In the genomic region with DNA sequence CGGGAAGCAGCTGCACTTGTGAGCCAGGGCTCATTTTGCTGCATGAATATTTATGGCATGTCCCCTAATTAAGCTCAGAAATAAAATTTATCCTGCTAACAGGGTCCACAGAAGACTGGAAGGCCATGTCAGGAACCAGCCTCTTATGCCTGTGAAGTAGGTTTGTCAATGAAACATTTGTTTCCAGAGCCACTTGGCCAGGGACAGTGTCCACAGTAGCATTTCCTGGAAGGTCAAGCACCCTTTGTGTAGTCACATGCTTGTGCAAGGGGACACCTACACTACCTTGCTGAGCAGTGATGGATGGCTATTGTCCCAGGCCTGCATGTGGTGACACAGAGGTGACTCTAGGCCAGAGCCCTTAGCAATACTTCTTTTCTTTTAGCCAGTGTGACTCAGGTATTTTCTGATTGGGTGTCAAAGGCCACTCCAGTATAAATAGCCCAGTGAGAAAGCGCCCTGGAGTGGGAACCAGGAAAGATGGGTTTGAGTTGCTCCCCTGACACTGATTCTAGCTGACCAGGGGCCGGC, we compare ENCODE assay signal across 12 cellular contexts.
A peak's percentile ranks its signal among the peaks of the same experiment; 100 is the strongest.
DNase-seq lines count a peak whose midpoint lies in the region; ATAC-seq, FAIRE-seq and TF ChIP-seq lines count a peak whose summit lies in the region.
"Had no signal": no experiment of that assay in that cellular context is flagged by ENCODE, and none has a peak within 500 bp of the region (broad histone marks: within the 10 kb centered on the region; RNA-seq: fewer than 3 reads in every experiment).

No MANE protein-coding gene starts in this region.

- peak; percentile 14 for DNase-seq in A172 (ENCODE audit: low spot score)
- DNase-seq in HuH-7 (ENCODE audit: low spot score) = peak; percentile 91
- DNase-seq in bronchial epithelial cell (ENCODE audit: low read depth) = no peak
- no peak for DNase-seq in OCI-M2 (lab: John Stamatoyannopoulos, UW; ENCODE audit: unreplicated experiment)
- DNase-seq: activated CD4-positive, alpha-beta T cell treated with anti-CD3 and anti-CD28 coated beads, Interleukin-2, amount 50 U/mL, for 4 hours; NCI-H524 treated with DMSO at 0.1 percent for 48 hours had no signal

- ATAC-seq in GM19035 (IDR thresholded peaks at IDR 0.05; ENCODE audit: unreplicated experiment) (no peak), HG03442 (IDR thresholded peaks at IDR 0.05; ENCODE audit: unreplicated experiment) (no peak), HG02973 (IDR thresholded peaks at IDR 0.05; ENCODE audit: unreplicated experiment) (no peak)
- ATAC-seq: Right ventricle myocardium inferior had no signal

- no peak overlapping the region for H3K9ac ChIP-seq in mucosa of rectum (ENCODE audit: low read depth in 1 of 2, low read length in 2 of 2)

- no peak for TF ChIP-seq CTCF in bronchial epithelial cell (IDR thresholded peaks at IDR 0.05; ENCODE audit: insufficient read depth, low read length, severe bottlenecking)

- H3K27me3 ChIP-seq in bronchial epithelial cell (ENCODE audit: control insufficient read depth, insufficient read depth, low read length) (no peaks in the 10 kb centered on the region), mucosa of rectum (ENCODE audit: control insufficient read depth in 2 of 2, insufficient read depth in 2 of 2, low read length in 2 of 2) (no peaks in the 10 kb centered on the region)

- H3K27ac ChIP-seq in mucosa of rectum (ENCODE audit: low read depth in 2 of 2, low read length in 2 of 2) = peak overlapping the region; percentile 87 to 90
- H3K27ac ChIP-seq: tibial artery had no signal

- H3K4me1 ChIP-seq in mucosa of rectum (ENCODE audit: control insufficient read depth in 2 of 2, insufficient read depth in 2 of 2, low read length in 2 of 2) = peaks cover 31 to 37% of the 10 kb centered on the region in 2 donors

- H3K4me3 ChIP-seq in bronchial epithelial cell (ENCODE audit: low read depth, low read length) (no peak overlapping the region), mucosa of rectum (ENCODE audit: low read length in 2 of 2) (no peak overlapping the region)
- H3K4me3 ChIP-seq: tibial artery had no signal

- H3K9me3 ChIP-seq in mucosa of rectum (ENCODE audit: control insufficient read depth in 2 of 2, low read length in 2 of 2) = no peaks in the 10 kb centered on the region
- H3K9me3 ChIP-seq: tibial artery had no signal

- H3K36me3 ChIP-seq in bronchial epithelial cell (ENCODE audit: control insufficient read depth, insufficient read depth, low read length) = no peaks in the 10 kb centered on the region
- H3K36me3 ChIP-seq in mucosa of rectum (ENCODE audit: control insufficient read depth in 2 of 2, insufficient read depth in 2 of 2, low read length in 2 of 2) = no peaks in the 10 kb centered on the region
- H3K36me3 ChIP-seq: tibial artery had no signal

- FAIRE-seq in bronchial epithelial cell (lab: Jason Lieb, UNC) = peak; percentile 7

Comparison
In these comparisons a context has a peak if more than half of its experiments do, and no peak if none do; other contexts are left out.
1. DNase-seq: peak in A172 (single experiment) and HuH-7 (single experiment); none in bronchial epithelial cell (single experiment) and OCI-M2 (single experiment).